In the genomic region with DNA sequence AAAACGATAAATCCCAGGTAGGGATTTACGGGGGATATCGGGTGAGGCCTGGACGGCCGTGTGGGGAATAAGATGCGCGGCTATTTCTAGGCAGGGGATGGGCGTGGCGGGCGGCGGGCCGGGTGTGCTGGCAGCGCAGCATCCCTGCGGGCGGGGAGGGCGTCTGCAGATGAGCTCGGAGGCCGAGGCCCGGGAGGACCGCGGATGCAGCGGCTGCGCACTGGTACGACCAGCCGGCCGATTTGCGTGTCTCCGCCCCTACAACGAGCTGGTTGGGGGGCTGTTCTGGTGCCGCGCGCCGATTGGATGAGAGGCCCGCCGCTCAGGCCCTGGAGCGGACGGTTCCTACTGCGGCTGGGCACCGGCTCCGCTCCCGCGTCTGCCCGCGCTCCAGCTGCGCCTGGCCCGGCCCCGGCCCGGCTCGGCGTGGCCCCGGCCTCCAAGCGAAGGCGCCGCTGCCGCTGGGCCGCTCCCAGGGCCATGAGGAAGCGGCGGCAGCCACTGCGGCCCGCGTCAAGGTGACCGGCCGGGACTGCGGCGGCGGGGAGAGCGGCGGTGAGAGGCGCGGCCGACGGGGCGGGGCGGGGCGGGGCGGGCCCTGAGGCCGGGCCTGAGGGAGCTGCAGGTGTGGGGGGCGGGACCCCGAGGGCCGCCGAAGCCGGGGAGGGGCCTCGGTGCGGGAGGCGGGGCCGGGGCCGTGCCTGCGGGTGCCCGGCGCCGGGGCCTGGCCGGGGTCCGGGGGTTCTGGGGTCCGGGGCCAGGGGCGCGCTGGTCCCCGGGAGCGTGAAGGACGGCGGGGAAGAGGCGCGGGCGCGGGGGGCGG, we compare ENCODE assay signal across 8 cellular contexts. TPM values are rescaled to one million over a fixed set of nuclear protein-coding genes. Genes with fewer than 3 reads are reported as not detected.
DNase-seq lines count a peak whose midpoint lies in the region; ATAC-seq and TF ChIP-seq lines count a peak whose summit lies in the region.

A gene with protein sequence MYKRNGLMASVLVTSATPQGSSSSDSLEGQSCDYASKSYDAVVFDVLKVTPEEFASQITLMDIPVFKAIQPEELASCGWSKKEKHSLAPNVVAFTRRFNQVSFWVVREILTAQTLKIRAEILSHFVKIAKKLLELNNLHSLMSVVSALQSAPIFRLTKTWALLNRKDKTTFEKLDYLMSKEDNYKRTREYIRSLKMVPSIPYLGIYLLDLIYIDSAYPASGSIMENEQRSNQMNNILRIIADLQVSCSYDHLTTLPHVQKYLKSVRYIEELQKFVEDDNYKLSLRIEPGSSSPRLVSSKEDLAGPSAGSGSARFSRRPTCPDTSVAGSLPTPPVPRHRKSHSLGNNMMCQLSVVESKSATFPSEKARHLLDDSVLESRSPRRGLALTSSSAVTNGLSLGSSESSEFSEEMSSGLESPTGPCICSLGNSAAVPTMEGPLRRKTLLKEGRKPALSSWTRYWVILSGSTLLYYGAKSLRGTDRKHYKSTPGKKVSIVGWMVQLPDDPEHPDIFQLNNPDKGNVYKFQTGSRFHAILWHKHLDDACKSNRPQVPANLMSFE (plus strand): TSS at position 325 of the 823 bp plus-strand sequence. CDS start 47,508 bp downstream, outside the sequence.

- peak within 1 kb of the TSS in 1 of 2 donors; percentile 58 for H3K27ac ChIP-seq in aorta (ENCODE audit: low read depth in 1 of 2, low read length in 2 of 2)

- no peaks in the 10 kb centered on the region for H3K27me3 ChIP-seq in aorta (ENCODE audit: control insufficient read depth in 1 of 2, insufficient read depth in 2 of 2, low read length in 1 of 2)

- ATAC-seq in GM18517 (IDR thresholded peaks at IDR 0.05; ENCODE audit: unreplicated experiment) (peak; percentile 95), HG03039 (IDR thresholded peaks at IDR 0.05; ENCODE audit: unreplicated experiment) (peak; percentile 94), aorta (ENCODE audit: low FRiP score) (peak; percentile 98)

- H3K4me3 ChIP-seq in astrocyte of the spinal cord (ENCODE audit: low read depth, low read length) (peak within 1 kb of the TSS; percentile 31), aorta (ENCODE audit: low read length in 2 of 2) (peak within 1 kb of the TSS; percentile 67 to 95)

- H3K4me1 ChIP-seq in aorta (ENCODE audit: control insufficient read depth in 1 of 2, insufficient read depth in 2 of 2, low read length in 2 of 2), result no peaks in the 10 kb centered on the region

- intact Hi-C loops in aorta (cut with DNase I), result no loop called here

- peak; percentile 97 for DNase-seq in NCI-H2081 (lab: John Stamatoyannopoulos, UW)
- peak; percentile 92 for DNase-seq in T1000 (lab: John Stamatoyannopoulos, UW)
- peak; percentile 95 for DNase-seq in astrocyte of the spinal cord (ENCODE audit: low read depth, low spot score)
- DNase-seq in hippocampal formation (lab: John Stamatoyannopoulos, UW), result peak; percentile 95 to 96
- peak; percentile 81 for DNase-seq in renal cortical epithelial cell (ENCODE audit: low read depth)
- DNase-seq in aorta, result peak; percentile 97 to 98

- in situ Hi-C loops in astrocyte of the spinal cord (cut with HindIII; ENCODE audit: low sequenced_read_pairs), result no loop called here

- no peaks in the 10 kb centered on the region for H3K9me3 ChIP-seq in aorta (ENCODE audit: control insufficient read depth, low read length)

- TF ChIP-seq CTCF in astrocyte of the spinal cord (IDR thresholded peaks at IDR 0.05; ENCODE audit: low read depth, low read length), result no peak

- 0 to 1% methylated on average over 47 to 105 of the region's 105 CpGs for WGBS in aorta, 2 donors

- no peaks in the 10 kb centered on the region for H3K36me3 ChIP-seq in aorta (ENCODE audit: control insufficient read depth in 1 of 2, insufficient read depth in 2 of 2, low read length in 1 of 2)

RNA-seq across cellular contexts. Expression of the gene that starts here (rescaled TPM):
- total RNA-seq in renal cortical epithelial cell, result 1.4 and 5.4 TPM in 2 replicates
- total RNA-seq in aorta, result 10 to 100 TPM in 1 of 2 donors, 1 to 10 TPM in 1; 6.1 to 10.6 TPM
- polyA plus RNA-seq in aorta, result 10 to 100 TPM in 1 of 2 donors, 1 to 10 TPM in 1; 2.0 to 19.7 TPM
